In genomic region chr1:81584398-81584797, GRCh38 we compare ENCODE assay signal across 1 cellular context.
TF ChIP-seq lines count a peak whose summit lies in the region.

No MANE protein-coding gene starts in this region.

TF ChIP-seq in IMR-90, 13 proteins besides CTCF, POLR2A, EP300 and RAD21 (continued from another document):
- TF ChIP-seq MAFK (IDR thresholded peaks at IDR 0.05; ENCODE audit: low read depth, low read length) (no peak), CHD1 (IDR thresholded peaks at IDR 0.05; ENCODE audit: low read depth, low read length) (no peak), NFE2L2 (IDR thresholded peaks at IDR 0.05; ENCODE audit: low read depth, low read length) (no peak), BHLHE40 (IDR thresholded peaks at IDR 0.05; ENCODE audit: low read depth, low read length) (no peak), FOS (IDR thresholded peaks at IDR 0.05; ENCODE audit: low read depth, low read length) (no peak), MXI1 (IDR thresholded peaks at IDR 0.05; ENCODE audit: borderline replicate concordance, low read depth, low read length) (no peak), RFX5 (IDR thresholded peaks at IDR 0.05; ENCODE audit: low read depth, low read length) (no peak), CEBPB (IDR thresholded peaks at IDR 0.05; ENCODE audit: low read depth, low read length) (no peak)
TF ChIP-seq in IMR-90: peak in this region for 0.
